Comparison of ENCODE assay signal across 9 cellular contexts in genomic region chr12:25557830-25558436, GRCh38.
A peak's percentile ranks its signal among the peaks of the same experiment; 100 is the strongest.
DNase-seq lines count a peak whose midpoint lies in the region; ATAC-seq and TF ChIP-seq lines count a peak whose summit lies in the region.
"Had no signal": no experiment of that assay in that cellular context is flagged by ENCODE, and none has a peak within 500 bp of the region (broad histone marks: within the 10 kb centered on the region; RNA-seq: fewer than 3 reads in every experiment).

No MANE protein-coding gene starts in this region.

- H3K4me1 ChIP-seq in KMS-11 (ENCODE audit: low read depth, poor library complexity, severe bottlenecking) = no peaks in the 10 kb centered on the region

- no peak overlapping the region for H3K27ac ChIP-seq in KMS-11
- no peak overlapping the region for H3K27ac ChIP-seq in WERI-Rb-1
- H3K27ac ChIP-seq: BLaER1 treated with 17β-estradiol and CSF1 and Interleukin-3, amounts not matched to agents 10 nM and 100 nM had no signal

- H3K9me3 ChIP-seq in WERI-Rb-1 (ENCODE audit: severe bottlenecking) = no peaks in the 10 kb centered on the region

- H3K36me3 ChIP-seq in KMS-11 (ENCODE audit: insufficient read depth) = no peaks in the 10 kb centered on the region
- no peaks in the 10 kb centered on the region for H3K36me3 ChIP-seq in WERI-Rb-1
- H3K36me3 ChIP-seq: BLaER1 treated with 17β-estradiol and CSF1 and Interleukin-3, amounts not matched to agents 10 nM and 100 nM had no signal

- H4K20me1 ChIP-seq in KMS-11 (ENCODE audit: insufficient read depth) = no peaks in the 10 kb centered on the region
- H4K20me1 ChIP-seq: BLaER1 treated with 17β-estradiol and CSF1 and Interleukin-3, amounts not matched to agents 10 nM and 100 nM had no signal

- H3K4me3 ChIP-seq in KMS-11 (IDR thresholded peaks at IDR 0.05; ENCODE audit: insufficient read depth, low read depth, low read length) (no peak overlapping the region), WERI-Rb-1 (ENCODE audit: low read depth, low read length) (no peak overlapping the region)
- H3K4me3 ChIP-seq: BLaER1 treated with 17β-estradiol and CSF1 and Interleukin-3, amounts not matched to agents 10 nM and 100 nM had no signal

- H3K27me3 ChIP-seq in KMS-11 (ENCODE audit: insufficient read depth, low read depth) = no peaks in the 10 kb centered on the region
- no peaks in the 10 kb centered on the region for H3K27me3 ChIP-seq in WERI-Rb-1 (ENCODE audit: insufficient read depth, low read depth, severe bottlenecking)
- H3K27me3 ChIP-seq: BLaER1 treated with 17β-estradiol and CSF1 and Interleukin-3, amounts not matched to agents 10 nM and 100 nM had no signal

- DNase-seq in NCI-H1417 (lab: John Stamatoyannopoulos, UW) (peak; percentile 45 to 80 (median 54)), NCI-H1417 treated with DMSO at 0.1 percent for 48 hours (lab: John Stamatoyannopoulos, UW) (no peak), WERI-Rb-1 (peak; percentile 13), iris pigment epithelial cell (ENCODE audit: low read depth) (peak; percentile 58), anterior cingulate cortex (lab: John Stamatoyannopoulos, UW) (no peak)

- ATAC-seq in HG02938 (IDR thresholded peaks at IDR 0.05; ENCODE audit: unreplicated experiment) = no peak
- ATAC-seq in HG03378 (IDR thresholded peaks at IDR 0.05; ENCODE audit: unreplicated experiment) = no peak

- H3K79me2 ChIP-seq in KMS-11 (ENCODE audit: insufficient read depth, low read depth) = no peaks in the 10 kb centered on the region

- TF ChIP-seq CTCF in KMS-11 (conservative IDR thresholded peaks at IDR 0.05; ENCODE audit: low read depth, low read length) (peak; percentile 61), WERI-Rb-1 (IDR thresholded peaks at IDR 0.05; ENCODE audit: low read depth, low read length) (0 out of 2 replicates have a peak, but pooled peaks have one; percentile 19)

- no peak overlapping the region for H3K4me2 ChIP-seq in KMS-11
- H3K4me2 ChIP-seq: BLaER1 treated with 17β-estradiol and CSF1 and Interleukin-3, amounts not matched to agents 10 nM and 100 nM had no signal

- no peak overlapping the region for H2AFZ ChIP-seq in KMS-11 (ENCODE audit: low read depth)

- no peak overlapping the region for H3K9ac ChIP-seq in KMS-11
- H3K9ac ChIP-seq: BLaER1 treated with 17β-estradiol and CSF1 and Interleukin-3, amounts not matched to agents 10 nM and 100 nM had no signal

Comparison
In these comparisons a context has a peak if more than half of its experiments do, and no peak if none do; other contexts are left out.
1. DNase-seq: peak in NCI-H1417 (3 of 3), WERI-Rb-1 (single experiment) and iris pigment epithelial cell (single experiment); none in NCI-H1417 treated with DMSO at 0.1 percent for 48 hours (single experiment) and anterior cingulate cortex (0 of 58).